33 cellular contexts compared by ENCODE assay signal in the genomic region with DNA sequence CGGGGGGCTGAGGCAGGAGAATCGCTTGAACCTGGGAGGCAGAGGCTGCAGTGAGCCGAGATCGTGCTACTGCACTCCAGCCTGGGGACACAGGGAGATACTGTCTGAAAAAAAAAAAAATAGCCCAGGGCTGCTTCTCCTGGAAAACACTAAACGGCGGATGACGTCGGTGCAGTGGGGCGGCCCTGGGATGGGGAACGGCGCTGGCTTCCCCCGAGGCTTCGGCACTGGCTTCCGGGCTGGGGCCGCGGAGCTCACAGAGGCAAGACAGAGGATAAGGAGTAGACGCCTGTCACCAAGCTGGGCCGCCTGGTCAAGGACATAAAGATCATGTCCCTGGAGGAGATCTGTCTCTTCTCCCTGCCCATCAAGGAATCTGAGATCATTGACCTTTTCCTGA. TPM values are rescaled to one million over a fixed set of nuclear protein-coding genes. Genes with fewer than 3 reads are reported as not detected.
"Had no signal": no experiment of that assay in that cellular context is flagged by ENCODE, and none has a peak within 500 bp of the region (broad histone marks: within the 10 kb centered on the region; RNA-seq: fewer than 3 reads in every experiment).

No MANE protein-coding gene starts in this region.

- ATAC-seq: activated CD8-positive, alpha-beta T cell treated with anti-CD3 and anti-CD28 coated beads, Interleukin-2, amount 10 ng/mL, durations not matched to agents 7 days and 5 days; activated naive CD4-positive, alpha-beta T cell treated with anti-CD3 and anti-CD28 coated beads, Interleukin-2, amount 50 U/mL, for 72 hours; activated naive CD8-positive, alpha-beta T cell treated with anti-CD3 and anti-CD28 coated beads, Interleukin-2, amount 50 U/mL, for 24 hours; body of pancreas; T-helper 17 cell; WTC11 had no signal

- H3K4me1 Mint-ChIP-seq: activated naive CD8-positive, alpha-beta T cell treated with anti-CD3 and anti-CD28 coated beads, Interleukin-2, amount 50 U/mL, for 24 hours; T-helper 17 cell; WTC11 had no signal

- H3K4me1 ChIP-seq: ascending aorta, body of pancreas had no signal

- H3K27ac ChIP-seq: ascending aorta, body of pancreas, Peyer's patch, RWPE1 had no signal

- H3K36me3 Mint-ChIP-seq: activated naive CD4-positive, alpha-beta T cell treated with anti-CD3 and anti-CD28 coated beads, Interleukin-2, amount 50 U/mL, for 72 hours; WTC11 had no signal

- DNase-seq: activated CD4-positive, alpha-beta T cell treated with anti-CD3 and anti-CD28 coated beads for 48 hours; activated CD4-positive, alpha-beta T cell treated with anti-CD3 and anti-CD28 coated beads, Interleukin-2, amount 50 U/mL, for 4 hours; activated CD4-positive, CD25-positive, alpha-beta regulatory T cell treated with anti-CD3 and anti-CD28 coated beads, Interleukin-2, amount 50 U/mL, for 72 hours; activated CD8-positive, alpha-beta memory T cell treated with anti-CD3 and anti-CD28 coated beads, Interleukin-2, amount 50 U/mL, for 48 hours; activated CD8-positive, alpha-beta T cell treated with anti-CD3 and anti-CD28 coated beads, Interleukin-2, amount 10 ng/mL, durations not matched to agents 7 days and 5 days; activated effector memory CD4-positive, alpha-beta T cell treated with Interleukin-2 at 50 U/mL for 16 hours; activated naive CD4-positive, alpha-beta T cell treated with Interleukin-2 at 50 U/mL for 16 hours; activated naive CD8-positive, alpha-beta T cell treated with anti-CD3 and anti-CD28 coated beads, Interleukin-2, amount 50 U/mL, for 24 hours; activated T-cell treated with anti-CD3 and anti-CD28 coated beads, Interleukin-2, amount 50 U/mL, for 24 hours; amniotic stem cell; body of pancreas; MG63; MV-4-11; NCI-H1092 treated with DMSO at 0.1 percent for 48 hours; NCI-H1417 treated with DMSO at 0.1 percent for 48 hours; NCI-H1694; NCI-H2029; NCI-H2107; NCI-H2171 treated with DMSO at 0.1 percent for 48 hours; NCI-H226; NCI-H526; NCI-H774; Peyer's patch; SHP77 treated with DMSO at 0.1 percent for 48 hours; T-helper 17 cell; T-helper 9 cell had no signal

- H3K9me3 ChIP-seq: ascending aorta, body of pancreas, MG63, Peyer's patch had no signal

- H3K27ac Mint-ChIP-seq: activated CD8-positive, alpha-beta T cell treated with anti-CD3 and anti-CD28 coated beads, Interleukin-2, amount 10 ng/mL, durations not matched to agents 7 days and 5 days; activated naive CD4-positive, alpha-beta T cell treated with anti-CD3 and anti-CD28 coated beads, Interleukin-2, amount 50 U/mL, for 72 hours; activated naive CD8-positive, alpha-beta T cell treated with anti-CD3 and anti-CD28 coated beads, Interleukin-2, amount 50 U/mL, for 24 hours; activated T-cell treated with anti-CD3 and anti-CD28 coated beads, Interleukin-2, amount 50 U/mL, for 24 hours; activated T-helper 1 cell treated with anti-CD3 and anti-CD28 coated beads, Interleukin-12 subunit alpha, Interleukin-12 subunit beta, Interleukin-2, Interleukin-4 antibody, amounts not matched to agents 30 ng/mL and 10 ng/mL and 1 ng/mL, durations not matched to agents 14 hours and 24 hours and 36 hours; T-helper 17 cell; WTC11 had no signal

- H3K27me3 ChIP-seq: ascending aorta, body of pancreas, MG63, Peyer's patch had no signal

- H3K4me3 Mint-ChIP-seq: activated CD8-positive, alpha-beta T cell treated with anti-CD3 and anti-CD28 coated beads, Interleukin-2, amount 10 ng/mL, durations not matched to agents 7 days and 5 days; activated naive CD8-positive, alpha-beta T cell treated with anti-CD3 and anti-CD28 coated beads, Interleukin-2, amount 50 U/mL, for 24 hours; activated T-cell treated with anti-CD3 and anti-CD28 coated beads, Interleukin-2, amount 50 U/mL, for 24 hours; activated T-helper 1 cell treated with anti-CD3 and anti-CD28 coated beads, Interleukin-12 subunit alpha, Interleukin-12 subunit beta, Interleukin-2, Interleukin-4 antibody, amounts not matched to agents 30 ng/mL and 10 ng/mL and 1 ng/mL, durations not matched to agents 14 hours and 24 hours and 36 hours; T-helper 17 cell; WTC11 had no signal

- H3K4me3 ChIP-seq: ascending aorta, body of pancreas, MG63, Peyer's patch had no signal

- H3K36me3 ChIP-seq: ascending aorta, MG63, Peyer's patch had no signal

- H3K9me3 Mint-ChIP-seq: activated naive CD4-positive, alpha-beta T cell treated with anti-CD3 and anti-CD28 coated beads, Interleukin-2, amount 50 U/mL, for 72 hours; activated naive CD8-positive, alpha-beta T cell treated with anti-CD3 and anti-CD28 coated beads, Interleukin-2, amount 50 U/mL, for 24 hours; activated T-cell treated with anti-CD3 and anti-CD28 coated beads, Interleukin-2, amount 50 U/mL, for 24 hours; activated T-helper 1 cell treated with anti-CD3 and anti-CD28 coated beads, Interleukin-12 subunit alpha, Interleukin-12 subunit beta, Interleukin-2, Interleukin-4 antibody, amounts not matched to agents 30 ng/mL and 10 ng/mL and 1 ng/mL, durations not matched to agents 14 hours and 24 hours and 36 hours; WTC11 had no signal

RNA-seq across cellular contexts. Expression of a gene that starts 5.0 kb away (rescaled TPM):
- total RNA-seq: activated CD8-positive, alpha-beta T cell treated with anti-CD3 and anti-CD28 coated beads, Interleukin-2, amount 10 ng/mL, durations not matched to agents 7 days and 5 days; activated naive CD4-positive, alpha-beta T cell treated with anti-CD3 and anti-CD28 coated beads, Interleukin-2, amount 50 U/mL, for 72 hours; activated T-helper 1 cell treated with anti-CD3 and anti-CD28 coated beads, Interleukin-12 subunit alpha, Interleukin-12 subunit beta, Interleukin-2, Interleukin-4 antibody, amounts not matched to agents 30 ng/mL and 10 ng/mL and 1 ng/mL, durations not matched to agents 14 hours and 24 hours and 36 hours; ascending aorta; body of pancreas; bronchial epithelial cell; NCI-H460; Peyer's patch; T-helper 17 cell; WTC11 had no signal

RNA-seq across cellular contexts. Expression of a gene that starts 18.5 kb away (rescaled TPM):
- total RNA-seq: activated CD8-positive, alpha-beta T cell treated with anti-CD3 and anti-CD28 coated beads, Interleukin-2, amount 10 ng/mL, durations not matched to agents 7 days and 5 days; T-helper 17 cell had no signal

RNA-seq across cellular contexts. Expression of a gene that starts 50.5 kb away (rescaled TPM):
- total RNA-seq: activated CD8-positive, alpha-beta T cell treated with anti-CD3 and anti-CD28 coated beads, Interleukin-2, amount 10 ng/mL, durations not matched to agents 7 days and 5 days; activated naive CD4-positive, alpha-beta T cell treated with anti-CD3 and anti-CD28 coated beads, Interleukin-2, amount 50 U/mL, for 72 hours; activated T-helper 1 cell treated with anti-CD3 and anti-CD28 coated beads, Interleukin-12 subunit alpha, Interleukin-12 subunit beta, Interleukin-2, Interleukin-4 antibody, amounts not matched to agents 30 ng/mL and 10 ng/mL and 1 ng/mL, durations not matched to agents 14 hours and 24 hours and 36 hours; ascending aorta; body of pancreas; bronchial epithelial cell; NCI-H460; Peyer's patch had no signal
